11 cellular contexts compared by ENCODE assay signal in the genomic region with DNA sequence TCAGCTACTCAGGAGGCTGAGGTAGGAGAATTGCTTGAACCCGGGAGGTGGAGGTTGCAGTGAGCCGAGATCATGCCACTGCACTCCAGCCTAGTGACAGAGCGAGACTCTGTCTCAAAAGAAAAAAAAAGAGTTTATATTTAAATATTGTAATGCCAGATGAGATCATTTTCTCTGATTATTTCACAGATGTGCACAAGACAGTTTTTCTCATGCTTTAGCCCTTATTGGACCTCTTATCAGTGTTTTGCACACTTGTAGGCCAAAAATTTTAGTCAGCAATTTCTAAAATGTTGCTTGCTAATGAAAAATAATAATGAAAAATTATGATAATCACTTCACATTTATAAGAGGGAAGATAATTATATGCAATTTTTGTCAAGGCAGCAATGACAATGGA. TPM values are rescaled to one million over a fixed set of nuclear protein-coding genes. Genes with fewer than 3 reads are reported as not detected.
"Had no signal": no experiment of that assay in that cellular context is flagged by ENCODE, and none has a peak within 500 bp of the region (broad histone marks: within the 10 kb centered on the region; RNA-seq: fewer than 3 reads in every experiment).

No MANE protein-coding gene starts in this region.

RNA-seq across cellular contexts. Expression of gene TBPL2, which starts 36.0 kb away (rescaled TPM):
- total RNA-seq: OCI-LY7, PC-3, PC-9, Peyer's patch, Right ventricle myocardium inferior, Right ventricle myocardium superior, RPMI7951, SJCRH30, SJSA1, SK-MEL-5 had no signal
- polyA plus RNA-seq: SK-N-SH had no signal
